ENCODE assay signal across 11 cellular contexts in the genomic region with DNA sequence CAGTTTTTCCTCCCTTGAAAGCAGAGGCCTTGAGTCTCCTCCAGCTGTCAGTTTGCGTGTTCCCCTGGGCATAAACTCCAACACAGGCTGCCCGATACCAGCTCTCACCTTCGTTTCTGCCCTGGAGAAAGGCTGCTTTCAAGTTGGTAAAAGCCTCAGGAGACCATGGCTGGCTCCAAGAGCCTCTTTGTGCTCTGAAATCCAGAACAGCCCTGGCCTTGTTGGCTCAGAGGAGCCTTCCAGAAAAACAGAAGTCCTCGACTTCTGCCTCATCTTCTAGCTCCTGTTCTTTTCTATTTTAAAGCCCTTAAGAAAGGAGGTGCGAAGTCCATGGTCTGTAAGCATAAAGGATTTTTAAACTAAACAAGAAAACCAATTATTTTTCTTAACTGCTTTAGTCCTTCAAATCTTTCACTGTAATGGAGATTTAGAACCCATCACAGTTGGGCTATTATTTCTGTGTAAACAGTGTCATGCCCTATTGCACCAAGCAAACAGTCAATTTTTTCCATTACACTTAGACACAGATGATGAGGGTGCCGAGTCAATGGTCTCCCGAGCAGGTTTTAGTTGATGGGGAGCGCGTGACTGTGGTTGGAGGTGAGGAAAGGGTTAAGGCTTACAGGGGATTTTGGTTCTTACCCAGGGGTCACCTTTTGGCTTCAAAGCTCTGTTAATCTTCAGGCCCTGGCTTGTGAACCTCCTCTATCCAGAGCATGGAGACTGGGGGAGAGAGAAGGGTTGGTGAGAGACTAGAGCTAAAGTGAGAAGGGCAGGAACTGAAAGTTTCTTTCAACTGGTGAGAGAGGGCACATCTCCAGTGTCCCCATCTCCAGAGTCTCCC.
A peak's percentile ranks its signal among the peaks of the same experiment; 100 is the strongest.
DNase-seq lines count a peak whose midpoint lies in the region; ATAC-seq lines count a peak whose summit lies in the region.
"Had no signal": no experiment of that assay in that cellular context is flagged by ENCODE, and none has a peak within 500 bp of the region (broad histone marks: within the 10 kb centered on the region; RNA-seq: fewer than 3 reads in every experiment).

No MANE protein-coding gene starts in this region.

- intact Hi-C loops in activated T-helper 2 cell treated with anti-CD3 and anti-CD28 coated beads, Interferon-gamma antibody, Interleukin-2, Interleukin-4, amounts not matched to agents 10 μg/mL and 5 μg/mL and 100 μg/mL, durations not matched to agents 14 hours and 24 hours and 36 hours (cut with micrococcal nuclease) = no loop called here

- H3K9me3 Mint-ChIP-seq in activated T-helper 2 cell treated with anti-CD3 and anti-CD28 coated beads, Interferon-gamma antibody, Interleukin-2, Interleukin-4, amounts not matched to agents 10 μg/mL and 5 μg/mL and 100 μg/mL, durations not matched to agents 14 hours and 24 hours and 36 hours = no peaks in the 10 kb centered on the region
- no peaks in the 10 kb centered on the region for H3K9me3 Mint-ChIP-seq in effector memory CD8-positive, alpha-beta T cell
- H3K9me3 Mint-ChIP-seq: natural killer cell treated with Interleukin-12 subunit alpha and Interleukin-12 subunit beta and Interleukin-15 and Interleukin-18, amount 100 ng/mL, for 72 hours had no signal

- DNase-seq in COLO668 (lab: John Stamatoyannopoulos, UW; ENCODE audit: unreplicated experiment) (peak; percentile 37), T-helper 1 cell (no peak), islet precursor cell (no peak), KG1 (lab: John Stamatoyannopoulos, UW) (no peak)
- no peak for DNase-seq in activated T-helper 2 cell treated with anti-CD3 and anti-CD28 coated beads, Interferon-gamma antibody, Interleukin-2, Interleukin-4, amounts not matched to agents 10 μg/mL and 5 μg/mL and 100 μg/mL, durations not matched to agents 14 hours and 24 hours and 36 hours (ENCODE audit: low spot score)
- no peak for DNase-seq in effector memory CD8-positive, alpha-beta T cell
- DNase-seq: Calu3, PC-9 had no signal

- peaks cover 27% of the 10 kb centered on the region for H3K4me1 Mint-ChIP-seq in activated T-helper 2 cell treated with anti-CD3 and anti-CD28 coated beads, Interferon-gamma antibody, Interleukin-2, Interleukin-4, amounts not matched to agents 10 μg/mL and 5 μg/mL and 100 μg/mL, durations not matched to agents 14 hours and 24 hours and 36 hours (ENCODE audit: low read depth)
- peaks cover 16 to 22% of the 10 kb centered on the region in 2 donors for H3K4me1 Mint-ChIP-seq in effector memory CD8-positive, alpha-beta T cell (ENCODE audit: low read depth in 2 of 2)

- no peak overlapping the region for H3K4me3 Mint-ChIP-seq in activated T-helper 2 cell treated with anti-CD3 and anti-CD28 coated beads, Interferon-gamma antibody, Interleukin-2, Interleukin-4, amounts not matched to agents 10 μg/mL and 5 μg/mL and 100 μg/mL, durations not matched to agents 14 hours and 24 hours and 36 hours (ENCODE audit: low read depth)
- H3K4me3 Mint-ChIP-seq in effector memory CD8-positive, alpha-beta T cell = no peak overlapping the region
- H3K4me3 Mint-ChIP-seq: natural killer cell treated with Interleukin-12 subunit alpha and Interleukin-12 subunit beta and Interleukin-15 and Interleukin-18, amount 100 ng/mL, for 72 hours had no signal

- ATAC-seq in GM18909 (IDR thresholded peaks at IDR 0.05; ENCODE audit: poor library complexity, unreplicated experiment) (peak; percentile 69), HG03571 (IDR thresholded peaks at IDR 0.05; ENCODE audit: unreplicated experiment) (peak; percentile 41)
- ATAC-seq in effector memory CD8-positive, alpha-beta T cell (replicated peaks) = no peak
- ATAC-seq: natural killer cell treated with Interleukin-12 subunit alpha and Interleukin-12 subunit beta and Interleukin-15 and Interleukin-18, amount 100 ng/mL, for 72 hours had no signal

- H3K27me3 Mint-ChIP-seq in activated T-helper 2 cell treated with anti-CD3 and anti-CD28 coated beads, Interferon-gamma antibody, Interleukin-2, Interleukin-4, amounts not matched to agents 10 μg/mL and 5 μg/mL and 100 μg/mL, durations not matched to agents 14 hours and 24 hours and 36 hours (ENCODE audit: low read depth) = no peaks in the 10 kb centered on the region
- no peaks in the 10 kb centered on the region for H3K27me3 Mint-ChIP-seq in effector memory CD8-positive, alpha-beta T cell

- H3K36me3 Mint-ChIP-seq in activated T-helper 2 cell treated with anti-CD3 and anti-CD28 coated beads, Interferon-gamma antibody, Interleukin-2, Interleukin-4, amounts not matched to agents 10 μg/mL and 5 μg/mL and 100 μg/mL, durations not matched to agents 14 hours and 24 hours and 36 hours (ENCODE audit: low read depth) = peaks cover 18% of the 10 kb centered on the region
- peaks cover 11% of the 10 kb centered on the region for H3K36me3 Mint-ChIP-seq in effector memory CD8-positive, alpha-beta T cell (ENCODE audit: insufficient read depth)
- H3K36me3 Mint-ChIP-seq: natural killer cell treated with Interleukin-12 subunit alpha and Interleukin-12 subunit beta and Interleukin-15 and Interleukin-18, amount 100 ng/mL, for 72 hours had no signal

- H3K27ac Mint-ChIP-seq in activated T-helper 2 cell treated with anti-CD3 and anti-CD28 coated beads, Interferon-gamma antibody, Interleukin-2, Interleukin-4, amounts not matched to agents 10 μg/mL and 5 μg/mL and 100 μg/mL, durations not matched to agents 14 hours and 24 hours and 36 hours = peak overlapping the region; percentile 61
- no peak overlapping the region for H3K27ac Mint-ChIP-seq in effector memory CD8-positive, alpha-beta T cell
